31 cellular contexts compared by ENCODE assay signal in genomic region chr1:165495811-165496143, GRCh38. TPM values are rescaled to one million over a fixed set of nuclear protein-coding genes. Genes with fewer than 3 reads are reported as not detected.
"Had no signal": no experiment of that assay in that cellular context is flagged by ENCODE, and none has a peak within 500 bp of the region (broad histone marks: within the 10 kb centered on the region; RNA-seq: fewer than 3 reads in every experiment).

No MANE protein-coding gene starts in this region.

- H3K36me3 Mint-ChIP-seq: activated naive CD4-positive, alpha-beta T cell treated with anti-CD3 and anti-CD28 coated beads, Interleukin-2, amount 50 U/mL, for 24 hours; activated naive CD8-positive, alpha-beta T cell treated with anti-CD3 and anti-CD28 coated beads, Interleukin-2, amount 10 ng/mL, durations not matched to agents 7 days and 5 days had no signal

- H3K27ac ChIP-seq: ascending aorta, SJSA1 had no signal

- H3K9me3 Mint-ChIP-seq: activated CD4-positive, alpha-beta T cell treated with anti-CD3 and anti-CD28 coated beads, Interleukin-2, amount 10 ng/mL, durations not matched to agents 24 days and 14 days; activated CD8-positive, alpha-beta T cell treated with anti-CD3 and anti-CD28 coated beads for 36 hours; activated naive CD4-positive, alpha-beta T cell treated with anti-CD3 and anti-CD28 coated beads, Interleukin-2, amount 50 U/mL, for 24 hours; activated naive CD8-positive, alpha-beta T cell treated with anti-CD3 and anti-CD28 coated beads, Interleukin-2, amount 10 ng/mL, durations not matched to agents 7 days and 5 days; activated T-helper 2 cell treated with anti-CD3 and anti-CD28 coated beads, Interferon-gamma antibody, Interleukin-2, Interleukin-4, amounts not matched to agents 10 μg/mL and 5 μg/mL and 100 μg/mL, durations not matched to agents 14 hours and 24 hours and 36 hours; T-helper 1 cell treated with Interleukin-12 subunit alpha and Interleukin-12 subunit beta and Interleukin-4 antibody, amounts not matched to agents 30 μg/mL and 1 μg/mL, for 36 hours; T-helper 2 cell treated with Interferon-gamma antibody and Interleukin-4, amounts not matched to agents 5 μg/mL and 100 μg/mL, for 36 hours had no signal

- ATAC-seq: activated CD8-positive, alpha-beta T cell treated with anti-CD3 and anti-CD28 coated beads for 36 hours; Panc1 had no signal

- H3K4me3 ChIP-seq: ascending aorta, cardiac muscle cell, MG63, SJSA1 had no signal

- H3K9ac ChIP-seq: SK-N-SH had no signal

- DNase-seq: activated CD4-positive, alpha-beta T cell treated with anti-CD3 and anti-CD28 coated beads, Interleukin-2, amount 10 ng/mL, durations not matched to agents 24 days and 14 days; activated CD4-positive, alpha-beta T cell treated with anti-CD3 and anti-CD28 coated beads, Interleukin-2, amount 50 U/mL, for 4 hours; activated CD8-positive, alpha-beta T cell treated with anti-CD3 and anti-CD28 coated beads for 36 hours; activated gamma-delta T cell; activated naive CD4-positive, alpha-beta T cell treated with Interleukin-2 at 50 U/mL for 16 hours; activated naive CD8-positive, alpha-beta T cell treated with anti-CD3 and anti-CD28 coated beads, Interleukin-2, amount 10 ng/mL, durations not matched to agents 7 days and 5 days; activated T-cell treated with anti-CD3 and anti-CD28 coated beads, Interleukin-2, amount 50 U/mL, for 1 hour; amygdala; Kasumi-1; KG1; MG63; NCI-H1048; NCI-H1436 treated with DMSO at 0.1 percent for 48 hours; NCI-H1694 treated with DMSO at 0.1 percent for 48 hours; NCI-H2029 treated with DMSO at 0.1 percent for 48 hours; NCI-H2107; NCI-H226; NCI-H446 treated with DMSO at 0.1 percent for 48 hours; SHP77 treated with DMSO at 0.1 percent for 48 hours; SK-N-SH had no signal

- H3K9me3 ChIP-seq: ascending aorta, MG63, SJSA1, SK-N-SH had no signal

- H3K4me3 Mint-ChIP-seq: activated CD4-positive, alpha-beta T cell treated with anti-CD3 and anti-CD28 coated beads, Interleukin-2, amount 10 ng/mL, durations not matched to agents 24 days and 14 days; activated CD8-positive, alpha-beta T cell treated with anti-CD3 and anti-CD28 coated beads for 36 hours; activated naive CD4-positive, alpha-beta T cell treated with anti-CD3 and anti-CD28 coated beads, Interleukin-2, amount 50 U/mL, for 24 hours; activated naive CD8-positive, alpha-beta T cell treated with anti-CD3 and anti-CD28 coated beads, Interleukin-2, amount 10 ng/mL, durations not matched to agents 7 days and 5 days; T-helper 1 cell treated with Interleukin-12 subunit alpha and Interleukin-12 subunit beta and Interleukin-4 antibody, amounts not matched to agents 30 μg/mL and 1 μg/mL, for 36 hours; T-helper 2 cell treated with Interferon-gamma antibody and Interleukin-4, amounts not matched to agents 5 μg/mL and 100 μg/mL, for 36 hours had no signal

- H3K4me2 ChIP-seq: SK-N-SH had no signal

- H3K4me1 Mint-ChIP-seq: activated naive CD4-positive, alpha-beta T cell treated with anti-CD3 and anti-CD28 coated beads, Interleukin-2, amount 50 U/mL, for 24 hours; activated naive CD8-positive, alpha-beta T cell treated with anti-CD3 and anti-CD28 coated beads, Interleukin-2, amount 10 ng/mL, durations not matched to agents 7 days and 5 days had no signal

- H3K4me1 ChIP-seq: ascending aorta, SJSA1 had no signal

- H3K36me3 ChIP-seq: ascending aorta, cardiac muscle cell, MG63, SJSA1 had no signal

- H3K27me3 ChIP-seq: ascending aorta, cardiac muscle cell, MG63 had no signal

- H3K27ac Mint-ChIP-seq: activated CD4-positive, alpha-beta T cell treated with anti-CD3 and anti-CD28 coated beads, Interleukin-2, amount 10 ng/mL, durations not matched to agents 24 days and 14 days; activated CD8-positive, alpha-beta T cell treated with anti-CD3 and anti-CD28 coated beads for 36 hours; activated naive CD4-positive, alpha-beta T cell treated with anti-CD3 and anti-CD28 coated beads, Interleukin-2, amount 50 U/mL, for 24 hours; activated naive CD8-positive, alpha-beta T cell treated with anti-CD3 and anti-CD28 coated beads, Interleukin-2, amount 10 ng/mL, durations not matched to agents 7 days and 5 days; activated T-helper 2 cell treated with anti-CD3 and anti-CD28 coated beads, Interferon-gamma antibody, Interleukin-2, Interleukin-4, amounts not matched to agents 10 μg/mL and 5 μg/mL and 100 μg/mL, durations not matched to agents 14 hours and 24 hours and 36 hours; T-helper 1 cell treated with Interleukin-12 subunit alpha and Interleukin-12 subunit beta and Interleukin-4 antibody, amounts not matched to agents 30 μg/mL and 1 μg/mL, for 36 hours; T-helper 2 cell treated with Interferon-gamma antibody and Interleukin-4, amounts not matched to agents 5 μg/mL and 100 μg/mL, for 36 hours had no signal

RNA-seq across cellular contexts. Expression of gene LRRC52, which starts 48.0 kb away (rescaled TPM):
- total RNA-seq: activated CD4-positive, alpha-beta T cell treated with anti-CD3 and anti-CD28 coated beads, Interleukin-2, amount 10 ng/mL, durations not matched to agents 24 days and 14 days; activated CD8-positive, alpha-beta memory T cell treated with anti-CD3 and anti-CD28 coated beads for 36 hours; activated CD8-positive, alpha-beta T cell treated with anti-CD3 and anti-CD28 coated beads for 36 hours; activated naive CD8-positive, alpha-beta T cell treated with anti-CD3 and anti-CD28 coated beads, Interleukin-2, amount 10 ng/mL, durations not matched to agents 7 days and 5 days; activated T-helper 2 cell treated with anti-CD3 and anti-CD28 coated beads, Interferon-gamma antibody, Interleukin-2, Interleukin-4, amounts not matched to agents 10 μg/mL and 5 μg/mL and 100 μg/mL, durations not matched to agents 14 hours and 24 hours and 36 hours; ascending aorta; RPMI7951; SJSA1 had no signal
- polyA plus RNA-seq: adipose tissue, SK-N-SH had no signal

RNA-seq across cellular contexts. Expression of gene RXRG, which starts 50.9 kb away (rescaled TPM):
- total RNA-seq: activated CD4-positive, alpha-beta T cell treated with anti-CD3 and anti-CD28 coated beads, Interleukin-2, amount 10 ng/mL, durations not matched to agents 24 days and 14 days; activated CD8-positive, alpha-beta memory T cell treated with anti-CD3 and anti-CD28 coated beads for 36 hours; activated CD8-positive, alpha-beta T cell treated with anti-CD3 and anti-CD28 coated beads for 36 hours; activated naive CD8-positive, alpha-beta T cell treated with anti-CD3 and anti-CD28 coated beads, Interleukin-2, amount 10 ng/mL, durations not matched to agents 7 days and 5 days; activated T-helper 2 cell treated with anti-CD3 and anti-CD28 coated beads, Interferon-gamma antibody, Interleukin-2, Interleukin-4, amounts not matched to agents 10 μg/mL and 5 μg/mL and 100 μg/mL, durations not matched to agents 14 hours and 24 hours and 36 hours; ascending aorta; SJSA1 had no signal
- polyA plus RNA-seq: SK-N-SH had no signal
